1 cellular context compared by ENCODE assay signal in the genomic region with DNA sequence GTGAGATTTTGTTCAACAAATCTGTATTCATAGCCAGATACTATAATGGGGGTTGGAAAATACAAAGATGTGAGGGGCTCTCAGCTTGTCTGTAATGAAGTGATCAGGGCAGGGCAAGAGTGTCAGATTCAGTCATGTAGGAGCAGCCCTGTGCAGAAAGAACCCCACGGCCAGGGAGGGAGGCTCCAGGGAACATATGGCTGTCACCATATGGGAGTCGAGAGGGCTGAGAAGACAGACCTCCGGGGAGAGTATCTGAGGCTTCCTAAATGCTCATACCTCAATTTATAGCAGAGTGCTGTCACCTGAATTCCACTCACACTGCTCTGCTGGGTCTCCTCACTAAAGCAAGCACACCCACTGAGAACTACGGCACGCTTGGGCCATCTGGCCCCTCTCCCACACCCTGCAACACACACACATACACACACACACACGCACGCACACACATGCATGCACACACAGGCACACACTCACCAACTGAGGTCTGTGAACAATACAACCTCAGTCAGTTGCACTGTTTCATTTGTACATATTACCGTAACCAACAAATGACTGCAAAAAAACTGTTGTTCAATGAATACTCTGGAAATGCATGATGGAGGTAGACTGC.
TF ChIP-seq lines count a peak whose summit lies in the region.

No MANE protein-coding gene starts in this region.

TF ChIP-seq in IMR-90, 13 proteins besides CTCF, POLR2A, EP300 and RAD21:
- TF ChIP-seq RCOR1 (IDR thresholded peaks at IDR 0.05; ENCODE audit: insufficient replicate concordance, low read length) (no peak), NFE2L2 (IDR thresholded peaks at IDR 0.05; ENCODE audit: low read depth, low read length) (no peak), FOS (IDR thresholded peaks at IDR 0.05; ENCODE audit: low read depth, low read length) (no peak), MAFK (IDR thresholded peaks at IDR 0.05; ENCODE audit: low read depth, low read length) (no peak), BHLHE40 (IDR thresholded peaks at IDR 0.05; ENCODE audit: low read depth, low read length) (no peak), SMC3 (IDR thresholded peaks at IDR 0.05; ENCODE audit: low read depth, low read length) (no peak), MAZ (IDR thresholded peaks at IDR 0.05; ENCODE audit: borderline replicate concordance, low read depth, low read length) (no peak), RFX5 (IDR thresholded peaks at IDR 0.05; ENCODE audit: low read depth, low read length) (no peak), CEBPB (IDR thresholded peaks at IDR 0.05; ENCODE audit: low read depth, low read length) (no peak), MXI1 (IDR thresholded peaks at IDR 0.05; ENCODE audit: borderline replicate concordance, low read depth, low read length) (no peak), CHD1 (IDR thresholded peaks at IDR 0.05; ENCODE audit: low read depth, low read length) (no peak)
- TF ChIP-seq, protein P1, sequence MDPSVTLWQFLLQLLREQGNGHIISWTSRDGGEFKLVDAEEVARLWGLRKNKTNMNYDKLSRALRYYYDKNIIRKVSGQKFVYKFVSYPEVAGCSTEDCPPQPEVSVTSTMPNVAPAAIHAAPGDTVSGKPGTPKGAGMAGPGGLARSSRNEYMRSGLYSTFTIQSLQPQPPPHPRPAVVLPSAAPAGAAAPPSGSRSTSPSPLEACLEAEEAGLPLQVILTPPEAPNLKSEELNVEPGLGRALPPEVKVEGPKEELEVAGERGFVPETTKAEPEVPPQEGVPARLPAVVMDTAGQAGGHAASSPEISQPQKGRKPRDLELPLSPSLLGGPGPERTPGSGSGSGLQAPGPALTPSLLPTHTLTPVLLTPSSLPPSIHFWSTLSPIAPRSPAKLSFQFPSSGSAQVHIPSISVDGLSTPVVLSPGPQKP (IDR thresholded peaks at IDR 0.05; ENCODE audit: borderline replicate concordance, low read depth, low read length): no peak
- TF ChIP-seq, protein P2, sequence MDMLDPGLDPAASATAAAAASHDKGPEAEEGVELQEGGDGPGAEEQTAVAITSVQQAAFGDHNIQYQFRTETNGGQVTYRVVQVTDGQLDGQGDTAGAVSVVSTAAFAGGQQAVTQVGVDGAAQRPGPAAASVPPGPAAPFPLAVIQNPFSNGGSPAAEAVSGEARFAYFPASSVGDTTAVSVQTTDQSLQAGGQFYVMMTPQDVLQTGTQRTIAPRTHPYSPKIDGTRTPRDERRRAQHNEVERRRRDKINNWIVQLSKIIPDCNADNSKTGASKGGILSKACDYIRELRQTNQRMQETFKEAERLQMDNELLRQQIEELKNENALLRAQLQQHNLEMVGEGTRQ (IDR thresholded peaks at IDR 0.05; ENCODE audit: low read depth, low read length): no peak
TF ChIP-seq in IMR-90: peak in this region for 0.
